ENCODE assay signal across 29 cellular contexts in the genomic region with DNA sequence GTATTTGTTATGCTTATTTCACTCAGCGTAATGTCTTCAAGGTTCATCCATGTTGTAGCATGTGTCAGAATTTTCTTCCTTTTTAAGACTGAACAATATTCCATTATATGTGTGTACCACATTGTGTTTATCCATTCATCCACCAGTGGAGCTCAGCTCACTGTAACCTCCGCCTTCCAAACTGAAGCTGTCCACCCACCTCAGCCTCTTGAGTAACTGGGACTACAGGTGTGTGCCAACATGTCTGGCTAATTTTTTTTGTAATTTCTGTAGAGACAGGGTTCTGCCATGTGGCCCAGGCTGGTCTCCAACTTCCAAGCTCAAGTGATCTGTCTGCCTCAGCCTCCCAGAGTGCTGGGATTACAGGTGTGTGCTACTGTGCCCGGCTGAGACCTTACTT.
"Had no signal": no experiment of that assay in that cellular context is flagged by ENCODE, and none has a peak within 500 bp of the region (broad histone marks: within the 10 kb centered on the region; RNA-seq: fewer than 3 reads in every experiment).

No MANE protein-coding gene starts in this region.

- H3K4me3 Mint-ChIP-seq: naive B cell; naive thymus-derived CD8-positive, alpha-beta T cell; natural killer cell treated with Interleukin-12 subunit alpha and Interleukin-12 subunit beta and Interleukin-15 and Interleukin-18, amount 100 ng/mL, for 72 hours; neural progenitor cell; stimulated activated memory B cell treated with anti-CD40 and anti-IgM and Interleukin-4, amounts not matched to agents 10 μg/mL and 1 μg/mL and 100 μg/mL, for 72 hours; stimulated activated naive CD8-positive, alpha-beta T cell treated with anti-CD3 and anti-CD28 coated beads, Interleukin-15, Interleukin-2, amounts not matched to agents 100 ng/mL and 50 ng/mL, for 24 hours; type B pancreatic cell had no signal

- H3K9me3 ChIP-seq: ovary, psoas muscle, right lobe of liver, sigmoid colon, stomach, thoracic aorta, tibial artery, transverse colon, upper lobe of right lung, vagina had no signal

- H3K4me1 Mint-ChIP-seq: naive B cell; naive thymus-derived CD8-positive, alpha-beta T cell; neural progenitor cell; stimulated activated memory B cell treated with anti-CD40 and anti-IgM and Interleukin-4, amounts not matched to agents 10 μg/mL and 1 μg/mL and 100 μg/mL, for 72 hours had no signal

- H3K36me3 Mint-ChIP-seq: natural killer cell treated with Interleukin-12 subunit alpha and Interleukin-12 subunit beta and Interleukin-15 and Interleukin-18, amount 100 ng/mL, for 72 hours had no signal

- H3K27ac ChIP-seq: neural progenitor cell, ovary, parathyroid adenoma, psoas muscle, right lobe of liver, sigmoid colon, stomach, thoracic aorta, tibial artery, transverse colon, upper lobe of right lung, vagina had no signal

- DNase-seq: naive B cell; naive thymus-derived CD8-positive, alpha-beta T cell; occipital lobe; ovary; posterior cingulate gyrus; psoas muscle; right cardiac atrium; right lobe of liver; sigmoid colon; small intestine; stimulated activated CD4-positive, alpha-beta T cell treated with anti-CD3 and anti-CD28 coated beads, Interleukin-15, amount 100 ng/mL, for 24 hours; stimulated activated CD4-positive, alpha-beta T cell treated with anti-CD3 and anti-CD28 coated beads, Interleukin-2, amount 100 ng/mL, for 24 hours; stimulated activated CD4-positive, alpha-beta T cell treated with anti-CD3 and anti-CD28 coated beads, Interleukin-2, amount 100 ng/mL, for 48 hours; stimulated activated CD4-positive, alpha-beta T cell treated with anti-CD3 and anti-CD28 coated beads, Interleukin-4, amount 100 ng/mL, for 4 hours; stimulated activated CD8-positive, alpha-beta memory T cell treated with anti-CD3 and anti-CD28 coated beads, Interleukin-4, amount 100 ng/mL, for 48 hours; stimulated activated naive CD4-positive, alpha-beta T cell treated with Interleukin-2 at 50 U/mL for 16 hours; stomach; tibial artery; transverse colon; upper lobe of right lung had no signal

- H3K27ac Mint-ChIP-seq: naive B cell; natural killer cell treated with Interleukin-12 subunit alpha and Interleukin-12 subunit beta and Interleukin-15 and Interleukin-18, amount 100 ng/mL, for 72 hours; neural progenitor cell; progenitor cell of endocrine pancreas; stimulated activated memory B cell treated with anti-CD40 and anti-IgM and Interleukin-4, amounts not matched to agents 10 μg/mL and 1 μg/mL and 100 μg/mL, for 72 hours; stimulated activated naive CD8-positive, alpha-beta T cell treated with anti-CD3 and anti-CD28 coated beads, Interleukin-15, Interleukin-2, amounts not matched to agents 100 ng/mL and 50 ng/mL, for 24 hours; type B pancreatic cell had no signal

- H3K36me3 ChIP-seq: ovary, thoracic aorta had no signal

- H3K4me3 ChIP-seq: neural progenitor cell, ovary, psoas muscle, right lobe of liver, sigmoid colon, stomach, thoracic aorta, tibial artery, transverse colon, upper lobe of right lung, vagina had no signal

- H3K27me3 Mint-ChIP-seq: naive B cell; naive thymus-derived CD8-positive, alpha-beta T cell; natural killer cell treated with Interleukin-12 subunit alpha and Interleukin-12 subunit beta and Interleukin-15 and Interleukin-18, amount 100 ng/mL, for 72 hours; progenitor cell of endocrine pancreas; stimulated activated memory B cell treated with anti-CD40 and anti-IgM and Interleukin-4, amounts not matched to agents 10 μg/mL and 1 μg/mL and 100 μg/mL, for 72 hours; stimulated activated naive CD8-positive, alpha-beta T cell treated with anti-CD3 and anti-CD28 coated beads, Interleukin-15, Interleukin-2, amounts not matched to agents 100 ng/mL and 50 ng/mL, for 24 hours; type B pancreatic cell had no signal

- H3K27me3 ChIP-seq: neural progenitor cell, ovary, right lobe of liver, sigmoid colon, stomach, tibial artery, transverse colon, upper lobe of right lung, vagina had no signal

- H3K9me3 Mint-ChIP-seq: naive B cell; naive thymus-derived CD8-positive, alpha-beta T cell; natural killer cell treated with Interleukin-12 subunit alpha and Interleukin-12 subunit beta and Interleukin-15 and Interleukin-18, amount 100 ng/mL, for 72 hours; neural progenitor cell; stimulated activated memory B cell treated with anti-CD40 and anti-IgM and Interleukin-4, amounts not matched to agents 10 μg/mL and 1 μg/mL and 100 μg/mL, for 72 hours; stimulated activated naive CD8-positive, alpha-beta T cell treated with anti-CD3 and anti-CD28 coated beads, Interleukin-15, Interleukin-2, amounts not matched to agents 100 ng/mL and 50 ng/mL, for 24 hours; type B pancreatic cell had no signal

- H3K4me1 ChIP-seq: neural progenitor cell, parathyroid adenoma, psoas muscle, right lobe of liver, sigmoid colon, stomach, tibial artery, transverse colon, upper lobe of right lung, vagina had no signal
